Comparison of ENCODE assay signal across 1 cellular context in genomic region chr21:43782741-43783700, GRCh38.
TF ChIP-seq lines count a peak whose summit lies in the region.

No MANE protein-coding gene starts in this region.

TF ChIP-seq in HepG2, 621 proteins besides CTCF, POLR2A, EP300 and RAD21 (continued from another document and continues in another):
- TF ChIP-seq U2AF1 (optimal IDR thresholded peaks at IDR 0.05; ENCODE audit: low read depth, low read length) (no peak), CBX5 (CRISPR knock-in tag; IDR thresholded peaks at IDR 0.05; ENCODE audit: borderline replicate concordance) (peak; percentile 92; the same call in 1 of the 2 replicates), LBX2 (CRISPR knock-in tag; IDR thresholded peaks at IDR 0.05; ENCODE audit: borderline replicate concordance) (no peak), HOXA5 (CRISPR knock-in tag; IDR thresholded peaks at IDR 0.05) (0 out of 2 replicates have a peak, but pooled peaks have one; percentile 21), SALL1 (CRISPR knock-in tag; IDR thresholded peaks at IDR 0.05) (peak; percentile 93), XRCC5 (optimal IDR thresholded peaks at IDR 0.05; ENCODE audit: low read length) (peak; percentile 29), ATRX (CRISPR knock-in tag; IDR thresholded peaks at IDR 0.05; ENCODE audit: borderline replicate concordance) (no peak), ZNF281 (CRISPR knock-in tag; IDR thresholded peaks at IDR 0.05; ENCODE audit: borderline replicate concordance) (no peak), ZNF781 (CRISPR knock-in tag; IDR thresholded peaks at IDR 0.05; ENCODE audit: borderline replicate concordance, not compliant biosample characterization) (peak; percentile 52), CREB3 (CRISPR knock-in tag; IDR thresholded peaks at IDR 0.05) (no peak), SALL2 (CRISPR knock-in tag; IDR thresholded peaks at IDR 0.05) (no peak), HMG20A (CRISPR knock-in tag; IDR thresholded peaks at IDR 0.05; ENCODE audit: borderline replicate concordance) (peak; percentile 77; the same call in 1 of the 2 replicates), ZNF749 (CRISPR knock-in tag; IDR thresholded peaks at IDR 0.05; ENCODE audit: borderline replicate concordance) (no peak), DBP (CRISPR knock-in tag; IDR thresholded peaks at IDR 0.05; ENCODE audit: not compliant biosample characterization) (no peak), HOXA9 (CRISPR knock-in tag; IDR thresholded peaks at IDR 0.05; ENCODE audit: borderline replicate concordance) (no peak), KAT2B (IDR thresholded peaks at IDR 0.05; ENCODE audit: borderline replicate concordance, low read depth, low read length) (no peak), ZMAT3 (CRISPR knock-in tag; conservative IDR thresholded peaks at IDR 0.05) (peak; percentile 78; the same call in 1 of the 2 replicates), POLR2G (IDR thresholded peaks at IDR 0.05; ENCODE audit: low read depth, low read length) (peak; percentile 64), TFDP1 (CRISPR knock-in tag; IDR thresholded peaks at IDR 0.05; ENCODE audit: borderline replicate concordance) (peak; percentile 38; the same call in 1 of the 2 replicates), ZNF629 (CRISPR knock-in tag; conservative IDR thresholded peaks at IDR 0.05) (peak; percentile 48; the same call in 1 of the 2 replicates), NONO (IDR thresholded peaks at IDR 0.05) (no peak), NONO (CRISPR knock-in tag; conservative IDR thresholded peaks at IDR 0.05) (peak; percentile 90), ZNF383 (CRISPR knock-in tag; IDR thresholded peaks at IDR 0.05; ENCODE audit: borderline replicate concordance) (no peak), ZNF33A (CRISPR knock-in tag; IDR thresholded peaks at IDR 0.05; ENCODE audit: borderline replicate concordance) (0 out of 2 replicates have a peak, but pooled peaks have one; percentile 72), JUN (CRISPR knock-in tag; IDR thresholded peaks at IDR 0.05) (no peak), SOX6 (IDR thresholded peaks at IDR 0.05) (no peak), SOX6 (CRISPR knock-in tag; IDR thresholded peaks at IDR 0.05) (peak; percentile 92), ZNF879 (CRISPR knock-in tag; IDR thresholded peaks at IDR 0.05) (no peak), NFRKB (IDR thresholded peaks at IDR 0.05) (no peak), ZNF331 (CRISPR knock-in tag; IDR thresholded peaks at IDR 0.05) (peak; percentile 91), TERF1 (CRISPR knock-in tag; IDR thresholded peaks at IDR 0.05) (no peak), TCF7L2 (IDR thresholded peaks at IDR 0.05; ENCODE audit: low read depth, low read length) (no peak), TRIM24 (CRISPR knock-in tag; IDR thresholded peaks at IDR 0.05) (peak; percentile 82; the same call in 1 of the 2 replicates), ERF (CRISPR knock-in tag; IDR thresholded peaks at IDR 0.05) (peak; percentile 86), KDM1A (CRISPR knock-in tag; IDR thresholded peaks at IDR 0.05) (0 out of 2 replicates have a peak, but pooled peaks have one; percentile 4), TBL1XR1 (IDR thresholded peaks at IDR 0.05; ENCODE audit: borderline replicate concordance, low read length, partially characterized antibody) (no peak), ETS1 (CRISPR knock-in tag; IDR thresholded peaks at IDR 0.05) (no peak), POLR2AphosphoS2 (IDR thresholded peaks at IDR 0.05; ENCODE audit: low read depth, low read length) (no peak), ZNF792 (CRISPR knock-in tag; IDR thresholded peaks at IDR 0.05) (peak; percentile 93), CENPX (CRISPR knock-in tag; IDR thresholded peaks at IDR 0.05) (no peak), NCOA5 (CRISPR knock-in tag; IDR thresholded peaks at IDR 0.05) (no peak), ZFP62 (CRISPR knock-in tag; IDR thresholded peaks at IDR 0.05) (no peak), JUND (CRISPR knock-in tag; IDR thresholded peaks at IDR 0.05) (peak; percentile 61; the same call in 1 of the 2 replicates)
- TF ChIP-seq, protein P1, sequence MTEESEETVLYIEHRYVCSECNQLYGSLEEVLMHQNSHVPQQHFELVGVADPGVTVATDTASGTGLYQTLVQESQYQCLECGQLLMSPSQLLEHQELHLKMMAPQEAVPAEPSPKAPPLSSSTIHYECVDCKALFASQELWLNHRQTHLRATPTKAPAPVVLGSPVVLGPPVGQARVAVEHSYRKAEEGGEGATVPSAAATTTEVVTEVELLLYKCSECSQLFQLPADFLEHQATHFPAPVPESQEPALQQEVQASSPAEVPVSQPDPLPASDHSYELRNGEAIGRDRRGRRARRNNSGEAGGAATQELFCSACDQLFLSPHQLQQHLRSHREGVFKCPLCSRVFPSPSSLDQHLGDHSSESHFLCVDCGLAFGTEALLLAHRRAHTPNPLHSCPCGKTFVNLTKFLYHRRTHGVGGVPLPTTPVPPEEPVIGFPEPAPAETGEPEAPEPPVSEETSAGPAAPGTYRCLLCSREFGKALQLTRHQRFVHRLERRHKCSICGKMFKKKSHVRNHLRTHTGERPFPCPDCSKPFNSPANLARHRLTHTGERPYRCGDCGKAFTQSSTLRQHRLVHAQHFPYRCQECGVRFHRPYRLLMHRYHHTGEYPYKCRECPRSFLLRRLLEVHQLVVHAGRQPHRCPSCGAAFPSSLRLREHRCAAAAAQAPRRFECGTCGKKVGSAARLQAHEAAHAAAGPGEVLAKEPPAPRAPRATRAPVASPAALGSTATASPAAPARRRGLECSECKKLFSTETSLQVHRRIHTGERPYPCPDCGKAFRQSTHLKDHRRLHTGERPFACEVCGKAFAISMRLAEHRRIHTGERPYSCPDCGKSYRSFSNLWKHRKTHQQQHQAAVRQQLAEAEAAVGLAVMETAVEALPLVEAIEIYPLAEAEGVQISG (CRISPR knock-in tag; IDR thresholded peaks at IDR 0.05): peak; percentile 71
- TF ChIP-seq, protein P2, sequence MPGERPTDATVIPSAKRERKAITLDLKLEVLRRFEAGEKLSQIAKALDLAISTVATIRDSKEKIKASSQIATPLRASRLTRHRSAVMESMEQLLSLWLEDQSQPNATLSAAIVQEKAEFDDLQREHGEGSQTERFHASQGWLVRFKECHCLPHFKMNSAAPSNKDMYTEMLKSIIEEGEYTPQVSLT (CRISPR knock-in tag; IDR thresholded peaks at IDR 0.05; ENCODE audit: borderline replicate concordance, low read depth): 0 out of 2 replicates have a peak, but pooled peaks have one; percentile 39
- TF ChIP-seq, protein P3, sequence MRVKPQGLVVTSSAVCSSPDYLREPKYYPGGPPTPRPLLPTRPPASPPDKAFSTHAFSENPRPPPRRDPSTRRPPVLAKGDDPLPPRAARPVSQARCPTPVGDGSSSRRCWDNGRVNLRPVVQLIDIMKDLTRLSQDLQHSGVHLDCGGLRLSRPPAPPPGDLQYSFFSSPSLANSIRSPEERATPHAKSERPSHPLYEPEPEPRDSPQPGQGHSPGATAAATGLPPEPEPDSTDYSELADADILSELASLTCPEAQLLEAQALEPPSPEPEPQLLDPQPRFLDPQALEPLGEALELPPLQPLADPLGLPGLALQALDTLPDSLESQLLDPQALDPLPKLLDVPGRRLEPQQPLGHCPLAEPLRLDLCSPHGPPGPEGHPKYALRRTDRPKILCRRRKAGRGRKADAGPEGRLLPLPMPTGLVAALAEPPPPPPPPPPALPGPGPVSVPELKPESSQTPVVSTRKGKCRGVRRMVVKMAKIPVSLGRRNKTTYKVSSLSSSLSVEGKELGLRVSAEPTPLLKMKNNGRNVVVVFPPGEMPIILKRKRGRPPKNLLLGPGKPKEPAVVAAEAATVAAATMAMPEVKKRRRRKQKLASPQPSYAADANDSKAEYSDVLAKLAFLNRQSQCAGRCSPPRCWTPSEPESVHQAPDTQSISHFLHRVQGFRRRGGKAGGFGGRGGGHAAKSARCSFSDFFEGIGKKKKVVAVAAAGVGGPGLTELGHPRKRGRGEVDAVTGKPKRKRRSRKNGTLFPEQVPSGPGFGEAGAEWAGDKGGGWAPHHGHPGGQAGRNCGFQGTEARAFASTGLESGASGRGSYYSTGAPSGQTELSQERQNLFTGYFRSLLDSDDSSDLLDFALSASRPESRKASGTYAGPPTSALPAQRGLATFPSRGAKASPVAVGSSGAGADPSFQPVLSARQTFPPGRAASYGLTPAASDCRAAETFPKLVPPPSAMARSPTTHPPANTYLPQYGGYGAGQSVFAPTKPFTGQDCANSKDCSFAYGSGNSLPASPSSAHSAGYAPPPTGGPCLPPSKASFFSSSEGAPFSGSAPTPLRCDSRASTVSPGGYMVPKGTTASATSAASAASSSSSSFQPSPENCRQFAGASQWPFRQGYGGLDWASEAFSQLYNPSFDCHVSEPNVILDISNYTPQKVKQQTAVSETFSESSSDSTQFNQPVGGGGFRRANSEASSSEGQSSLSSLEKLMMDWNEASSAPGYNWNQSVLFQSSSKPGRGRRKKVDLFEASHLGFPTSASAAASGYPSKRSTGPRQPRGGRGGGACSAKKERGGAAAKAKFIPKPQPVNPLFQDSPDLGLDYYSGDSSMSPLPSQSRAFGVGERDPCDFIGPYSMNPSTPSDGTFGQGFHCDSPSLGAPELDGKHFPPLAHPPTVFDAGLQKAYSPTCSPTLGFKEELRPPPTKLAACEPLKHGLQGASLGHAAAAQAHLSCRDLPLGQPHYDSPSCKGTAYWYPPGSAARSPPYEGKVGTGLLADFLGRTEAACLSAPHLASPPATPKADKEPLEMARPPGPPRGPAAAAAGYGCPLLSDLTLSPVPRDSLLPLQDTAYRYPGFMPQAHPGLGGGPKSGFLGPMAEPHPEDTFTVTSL (CRISPR knock-in tag; IDR thresholded peaks at IDR 0.05; ENCODE audit: borderline replicate concordance): peak; percentile 88
- TF ChIP-seq, protein P4, sequence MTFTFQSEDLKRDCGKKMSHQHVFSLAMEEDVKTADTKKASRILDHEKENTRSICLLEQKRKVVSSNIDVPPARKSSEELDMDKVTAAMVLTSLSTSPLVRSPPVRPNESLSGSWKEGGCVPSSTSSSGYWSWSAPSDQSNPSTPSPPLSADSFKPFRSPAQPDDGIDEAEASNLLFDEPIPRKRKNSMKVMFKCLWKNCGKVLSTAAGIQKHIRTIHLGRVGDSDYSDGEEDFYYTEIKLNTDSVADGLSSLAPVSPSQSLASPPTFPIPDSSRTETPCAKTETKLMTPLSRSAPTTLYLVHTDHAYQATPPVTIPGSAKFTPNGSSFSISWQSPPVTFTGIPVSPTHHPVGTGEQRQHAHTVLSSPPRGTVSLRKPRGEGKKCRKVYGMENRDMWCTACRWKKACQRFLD (CRISPR knock-in tag; IDR thresholded peaks at IDR 0.05; ENCODE audit: borderline replicate concordance): no peak
